8 cellular contexts compared by ENCODE assay signal in the genomic region with DNA sequence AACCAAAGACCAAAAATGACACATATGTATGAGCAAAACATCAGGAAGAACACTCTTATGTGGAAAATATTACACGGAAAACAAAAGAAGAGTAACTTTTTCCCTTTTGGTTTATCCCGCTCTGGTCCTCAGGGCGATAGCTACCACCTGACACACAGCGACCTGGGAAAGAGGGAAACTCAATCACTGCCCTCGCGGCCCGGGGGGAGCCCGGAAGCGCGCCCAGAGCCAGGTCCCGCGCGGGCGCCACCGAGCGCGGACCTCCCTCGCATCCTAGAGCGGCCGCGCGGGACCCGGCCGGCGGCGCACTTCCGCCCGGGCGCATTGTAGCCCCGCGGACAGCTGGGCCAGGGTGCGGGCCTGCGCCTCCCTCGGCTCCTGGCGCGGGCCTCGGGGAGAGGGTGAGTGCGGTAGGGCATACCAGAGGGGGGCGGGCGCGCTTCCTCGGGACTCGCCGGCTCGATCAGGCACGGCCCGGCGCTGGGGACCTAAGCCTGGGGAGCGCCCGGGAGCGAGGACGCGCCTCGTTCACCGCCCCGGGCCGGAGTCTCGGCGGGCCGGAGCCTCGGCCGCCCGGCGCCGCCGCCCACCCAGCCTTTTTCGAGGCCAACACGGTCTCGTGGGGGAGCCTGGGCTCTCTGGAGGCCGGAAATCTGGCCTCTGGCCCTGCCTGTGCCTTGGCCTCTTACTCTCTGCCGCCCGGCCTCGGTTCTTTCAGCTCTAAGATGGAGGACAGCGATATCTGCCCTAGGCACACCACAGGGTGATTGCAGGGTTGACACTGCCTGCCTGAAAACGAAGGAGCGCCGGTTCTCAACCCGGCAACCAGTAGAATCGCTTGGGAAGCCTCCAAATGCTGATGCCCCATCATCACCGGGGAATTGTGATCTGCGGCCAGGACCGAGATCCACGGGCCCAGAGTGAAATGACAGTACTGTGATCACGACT. TPM values are rescaled to one million over a fixed set of nuclear protein-coding genes. Genes with fewer than 3 reads are reported as not detected.
A peak's percentile ranks its signal among the peaks of the same experiment; 100 is the strongest.
DNase-seq lines count a peak whose midpoint lies in the region; TF ChIP-seq lines count a peak whose summit lies in the region.

A gene with protein sequence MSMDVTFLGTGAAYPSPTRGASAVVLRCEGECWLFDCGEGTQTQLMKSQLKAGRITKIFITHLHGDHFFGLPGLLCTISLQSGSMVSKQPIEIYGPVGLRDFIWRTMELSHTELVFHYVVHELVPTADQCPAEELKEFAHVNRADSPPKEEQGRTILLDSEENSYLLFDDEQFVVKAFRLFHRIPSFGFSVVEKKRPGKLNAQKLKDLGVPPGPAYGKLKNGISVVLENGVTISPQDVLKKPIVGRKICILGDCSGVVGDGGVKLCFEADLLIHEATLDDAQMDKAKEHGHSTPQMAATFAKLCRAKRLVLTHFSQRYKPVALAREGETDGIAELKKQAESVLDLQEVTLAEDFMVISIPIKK (plus strand): TSS at position 327 of the 948 bp plus-strand sequence. CDS start 6,365 bp downstream, outside the sequence.

- peaks cover 4% of the 10 kb centered on the region; the same call in 1 of the 2 replicates for H3K4me1 ChIP-seq in SJCRH30
- peaks cover 10 to 14% of the 10 kb centered on the region in 2 experiments for H3K4me1 ChIP-seq in neutrophil (ENCODE audit: control insufficient read depth in 1 of 2, insufficient read depth in 1 of 2, low read depth in 1 of 2, low read length in 1 of 2)

- peak within 1 kb of the TSS; percentile 84 for H3K27ac ChIP-seq in SJCRH30
- peak within 1 kb of the TSS; percentile 71 for H3K27ac ChIP-seq in neutrophil

- H3K9me3 ChIP-seq in SJCRH30 (replicated peaks) = no peaks in the 10 kb centered on the region
- no peaks in the 10 kb centered on the region for H3K9me3 ChIP-seq in neutrophil

- H3K36me3 ChIP-seq in SJCRH30 (no peaks in the 10 kb centered on the region), neutrophil (no peaks in the 10 kb centered on the region)

- H3K4me3 ChIP-seq in LNCaP clone FGC (ENCODE audit: low read depth, low read length) (peak within 1 kb of the TSS; percentile 73), SJCRH30 (peak within 1 kb of the TSS; percentile 95), neutrophil (ENCODE audit: low read depth in 1 of 2, low read length in 1 of 2) (peak within 1 kb of the TSS; percentile 73 to 78)

- in situ Hi-C loops in G401 (cut with HindIII; ENCODE audit: low sequenced_read_pairs) = no loop called here

- H3K27me3 ChIP-seq in SJCRH30 (no peaks in the 10 kb centered on the region), neutrophil (no peaks in the 10 kb centered on the region)

- peak; percentile 11; the same call in 1 of the 2 replicates for TF ChIP-seq CTCF in LNCaP clone FGC (IDR thresholded peaks at IDR 0.05; ENCODE audit: control insufficient read depth, extremely low read depth, insufficient read depth)
- TF ChIP-seq CTCF in neutrophil (IDR thresholded peaks at IDR 0.05) = no peak

- DNase-seq in G401 (ENCODE audit: low spot score) = peak; percentile 78
- DNase-seq in H4 (ENCODE audit: low spot score) = peak; percentile 48
- DNase-seq in LNCaP clone FGC (ENCODE audit: low read depth) = no peak
- peak; percentile 76 to 80 for DNase-seq in SJCRH30
- DNase-seq in activated naive CD4-positive, alpha-beta T cell treated with Interleukin-2 at 50 U/mL for 16 hours = peak; percentile 64
- DNase-seq in foreskin melanocyte = peak; percentile 69
- peak; percentile 76 for DNase-seq in superior temporal gyrus (ENCODE audit: extremely low spot score)

RNA-seq across cellular contexts. Expression of the gene that starts here (rescaled TPM):
- 18.5 and 24.6 TPM in 2 replicates for total RNA-seq in G401 (2014; rRNA removed; shearing (Covaris generic))
- 5.2 and 8.5 TPM in 2 replicates for total RNA-seq in H4 (2014; rRNA removed; shearing (Covaris generic))
- total RNA-seq in SJCRH30 (2014; rRNA removed; shearing (Covaris generic)) = 4.6 and 7.5 TPM in 2 replicates
